ENCODE assay signal across 13 cellular contexts in genomic region chr14:61193471-61193870, GRCh38.
DNase-seq lines count a peak whose midpoint lies in the region; ATAC-seq and TF ChIP-seq lines count a peak whose summit lies in the region.
"Had no signal": no experiment of that assay in that cellular context is flagged by ENCODE, and none has a peak within 500 bp of the region (broad histone marks: within the 10 kb centered on the region; RNA-seq: fewer than 3 reads in every experiment).

No MANE protein-coding gene starts in this region.

- peak overlapping the region; percentile 6 to 43 (median 37) for H3K27ac Mint-ChIP-seq in nephron
- H3K27ac Mint-ChIP-seq in activated T-helper 17 cell treated with anti-CD3 and anti-CD28 coated beads, Interleukin-2, amount 50 U/mL, for 72 hours: no peak overlapping the region
- H3K27ac Mint-ChIP-seq in CD8-positive, alpha-beta memory T cell: no peak overlapping the region
- no peak overlapping the region for H3K27ac Mint-ChIP-seq in activated T-cell treated with anti-CD3 and anti-CD28 coated beads, Interleukin-2, amount 50 U/mL, for 24 hours

- H3K27me3 ChIP-seq in CD8-positive, alpha-beta memory T cell (ENCODE audit: insufficient read depth, low read length, poor library complexity, severe bottlenecking): peaks cover 17% of the 10 kb centered on the region

- peaks cover 66% of the 10 kb centered on the region for H3K4me1 Mint-ChIP-seq in nephron
- peaks cover 10% of the 10 kb centered on the region for H3K4me1 Mint-ChIP-seq in activated T-helper 17 cell treated with anti-CD3 and anti-CD28 coated beads, Interleukin-2, amount 50 U/mL, for 72 hours
- peaks cover 8 to 12% (median 11%) of the 10 kb centered on the region in 3 donors for H3K4me1 Mint-ChIP-seq in CD8-positive, alpha-beta memory T cell
- H3K4me1 Mint-ChIP-seq in activated T-cell treated with anti-CD3 and anti-CD28 coated beads, Interleukin-2, amount 50 U/mL, for 24 hours (ENCODE audit: low read depth): peaks cover 8% of the 10 kb centered on the region

- H3K9me3 Mint-ChIP-seq in nephron: no peaks in the 10 kb centered on the region
- H3K9me3 Mint-ChIP-seq in activated T-helper 17 cell treated with anti-CD3 and anti-CD28 coated beads, Interleukin-2, amount 50 U/mL, for 72 hours: no peaks in the 10 kb centered on the region
- H3K9me3 Mint-ChIP-seq in CD8-positive, alpha-beta memory T cell: no peaks in the 10 kb centered on the region
- no peaks in the 10 kb centered on the region for H3K9me3 Mint-ChIP-seq in activated T-cell treated with anti-CD3 and anti-CD28 coated beads, Interleukin-2, amount 50 U/mL, for 24 hours

- H3K4me3 Mint-ChIP-seq in nephron: no peak overlapping the region
- H3K4me3 Mint-ChIP-seq in activated T-helper 17 cell treated with anti-CD3 and anti-CD28 coated beads, Interleukin-2, amount 50 U/mL, for 72 hours: no peak overlapping the region
- no peak overlapping the region for H3K4me3 Mint-ChIP-seq in CD8-positive, alpha-beta memory T cell
- no peak overlapping the region for H3K4me3 Mint-ChIP-seq in activated T-cell treated with anti-CD3 and anti-CD28 coated beads, Interleukin-2, amount 50 U/mL, for 24 hours

- H3K27me3 Mint-ChIP-seq in nephron (ENCODE audit: low read depth): no peaks in the 10 kb centered on the region
- peaks cover 40% of the 10 kb centered on the region for H3K27me3 Mint-ChIP-seq in activated T-helper 17 cell treated with anti-CD3 and anti-CD28 coated beads, Interleukin-2, amount 50 U/mL, for 72 hours
- peaks cover 30 to 66% of the 10 kb centered on the region in 2 donors for H3K27me3 Mint-ChIP-seq in CD8-positive, alpha-beta memory T cell
- peaks cover 64% of the 10 kb centered on the region for H3K27me3 Mint-ChIP-seq in activated T-cell treated with anti-CD3 and anti-CD28 coated beads, Interleukin-2, amount 50 U/mL, for 24 hours

- DNase-seq in NCI-H510A treated with DMSO at 0.1 percent for 48 hours (lab: John Stamatoyannopoulos, UW): peak; percentile 51
- DNase-seq in NCI-H510A (lab: John Stamatoyannopoulos, UW): no peak
- peak; percentile 34 to 52 for DNase-seq in NCI-H1930 (lab: John Stamatoyannopoulos, UW)
- no peak for DNase-seq in CD8-positive, alpha-beta memory T cell
- no peak for DNase-seq in activated T-cell treated with anti-CD3 and anti-CD28 coated beads, Interleukin-2, amount 50 U/mL, for 24 hours
- DNase-seq: C1 segment of cervical spinal cord, NCI-H2029, OCI-M1, Right ventricle myocardium superior, SK-N-SH had no signal

- no peak overlapping the region for H3K27ac ChIP-seq in CD8-positive, alpha-beta memory T cell (ENCODE audit: low read depth, low read length)

- POLR2A ChIA-PET in CD8-positive, alpha-beta memory T cell (lab: Charles Lee): no interaction called here

- no peaks in the 10 kb centered on the region for H3K9me3 ChIP-seq in CD8-positive, alpha-beta memory T cell (ENCODE audit: low read length)
- H3K9me3 ChIP-seq: SK-N-SH had no signal

- H3K36me3 ChIP-seq in CD8-positive, alpha-beta memory T cell (ENCODE audit: insufficient read depth, low read length): no peaks in the 10 kb centered on the region

- H3K4me1 ChIP-seq in CD8-positive, alpha-beta memory T cell (ENCODE audit: insufficient read depth, low read length): no peaks in the 10 kb centered on the region

- ATAC-seq in activated T-helper 17 cell treated with anti-CD3 and anti-CD28 coated beads, Interleukin-2, amount 50 U/mL, for 72 hours (replicated peaks): no peak
- ATAC-seq: K562 had no signal

- H3K36me3 Mint-ChIP-seq in nephron (ENCODE audit: low read depth): no peaks in the 10 kb centered on the region
- H3K36me3 Mint-ChIP-seq in activated T-helper 17 cell treated with anti-CD3 and anti-CD28 coated beads, Interleukin-2, amount 50 U/mL, for 72 hours (ENCODE audit: low read depth): no peaks in the 10 kb centered on the region
- H3K36me3 Mint-ChIP-seq in CD8-positive, alpha-beta memory T cell: peaks cover 0 to 8% (median 0%) of the 10 kb centered on the region in 3 donors
- no peaks in the 10 kb centered on the region for H3K36me3 Mint-ChIP-seq in activated T-cell treated with anti-CD3 and anti-CD28 coated beads, Interleukin-2, amount 50 U/mL, for 24 hours (ENCODE audit: low read depth)

- no peak for TF ChIP-seq CTCF in nephron (IDR thresholded peaks at IDR 0.05; ENCODE audit: unreplicated experiment in 3 of 3)

- CTCF ChIA-PET in CD8-positive, alpha-beta memory T cell (lab: Charles Lee): no interaction called here

- H3K4me3 ChIP-seq in CD8-positive, alpha-beta memory T cell (ENCODE audit: low read length): no peak overlapping the region
- H3K4me3 ChIP-seq: K562 had no signal

Comparison
In these comparisons a context has a peak if more than half of its experiments do, and no peak if none do; other contexts are left out.
1. DNase-seq: peak in NCI-H510A treated with DMSO at 0.1 percent for 48 hours (single experiment) and NCI-H1930 (2 of 2); none in NCI-H510A (single experiment), CD8-positive, alpha-beta memory T cell (0 of 5) and activated T-cell treated with anti-CD3 and anti-CD28 coated beads, Interleukin-2, amount 50 U/mL, for 24 hours (single experiment).
2. H3K27ac Mint-ChIP-seq: peak in nephron (3 of 3); none in activated T-helper 17 cell treated with anti-CD3 and anti-CD28 coated beads, Interleukin-2, amount 50 U/mL, for 72 hours (single experiment), CD8-positive, alpha-beta memory T cell (0 of 8) and activated T-cell treated with anti-CD3 and anti-CD28 coated beads, Interleukin-2, amount 50 U/mL, for 24 hours (single experiment).